Comparison of ENCODE assay signal across 24 cellular contexts in the genomic region with DNA sequence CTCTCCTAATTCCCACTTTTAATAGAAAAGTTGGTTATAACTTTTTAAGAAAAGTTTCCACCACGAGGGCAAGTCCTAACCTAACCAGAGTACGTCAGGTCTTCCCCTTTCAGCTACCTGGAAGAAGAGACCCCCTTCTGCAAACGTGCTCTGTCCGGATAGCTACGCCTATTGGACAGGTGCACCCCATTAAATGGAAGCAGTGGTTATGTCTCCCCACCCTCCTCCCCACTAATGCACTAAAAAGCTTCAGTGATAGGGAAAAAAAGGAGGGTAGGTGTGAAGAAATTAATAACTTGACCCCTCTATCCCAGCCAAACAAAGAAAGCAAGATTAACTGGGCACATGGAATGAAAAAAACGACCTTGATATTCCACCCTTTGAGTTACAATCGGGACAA. TPM values are rescaled to one million over a fixed set of nuclear protein-coding genes. Genes with fewer than 3 reads are reported as not detected.
DNase-seq lines count a peak whose midpoint lies in the region; ATAC-seq, FAIRE-seq and TF ChIP-seq lines count a peak whose summit lies in the region.
"Had no signal": no experiment of that assay in that cellular context is flagged by ENCODE, and none has a peak within 500 bp of the region (broad histone marks: within the 10 kb centered on the region; RNA-seq: fewer than 3 reads in every experiment).

No MANE protein-coding gene starts in this region.

- H3K27ac ChIP-seq in K562 (ENCODE audit: extremely low read depth, low read depth, low read length): no peak overlapping the region
- H3K27ac ChIP-seq in HepG2 (ENCODE audit: extremely low read length, insufficient read depth, low read length): no peak overlapping the region
- H3K27ac ChIP-seq in tibial nerve: peak overlapping the region in 3 of 4 donors; percentile 23 to 99 (median 98)

- POLR2A ChIA-PET in K562 (lab: Yijun Ruan, JAX): interaction anchor here (0.6 to 5.3 kb wide), 5 partner anchors 7 to 258 kb away, joined by 3 to 60 read pairs (median 3); a partner anchor contains a TSS
- POLR2A ChIA-PET in HepG2 (lab: Yijun Ruan, JAX): interaction anchor here (1.1 kb wide), 1 partner anchor 22 kb away, joined by 4 read pairs; no protein-coding TSS in a partner anchor

- peaks cover 26% of the 10 kb centered on the region for H3K9me1 ChIP-seq in K562 (ENCODE audit: control insufficient read depth, insufficient read depth, low read length)

- CTCF ChIA-PET in K562 (lab: Yijun Ruan, JAX; ENCODE audit: low intra/inter-chr PET ratio): no interaction called here
- CTCF ChIA-PET in HepG2 (lab: Yijun Ruan, JAX; ENCODE audit: low intra/inter-chr PET ratio, low total read pairs): no interaction called here

- intact Hi-C loops in K562 (cut with micrococcal nuclease): no loop called here
- intact Hi-C loops in HepG2 (cut with micrococcal nuclease; ENCODE audit: unreplicated experiment): no loop called here

- BruUV-seq in K562 (replicated peaks; lab: Mats Ljungman, UMichigan) (no TSS peak), HepG2 (replicated peaks; lab: Mats Ljungman, UMichigan) (no TSS peak)

- peaks cover 45% of the 10 kb centered on the region for H3K79me2 ChIP-seq in K562 (ENCODE audit: control insufficient read depth, insufficient read depth, low read length)
- H3K79me2 ChIP-seq in HepG2 (ENCODE audit: insufficient read depth, low read length): peaks cover 23% of the 10 kb centered on the region

- peaks cover 24% of the 10 kb centered on the region for H4K20me1 ChIP-seq in K562 (replicated peaks; ENCODE audit: control insufficient read depth, insufficient read depth, low read length)
- peaks cover 60% of the 10 kb centered on the region for H4K20me1 ChIP-seq in HepG2 (ENCODE audit: insufficient read depth, low read length)

- no peak for TF ChIP-seq EP300 in K562 (IDR thresholded peaks at IDR 0.05; ENCODE audit: low read length)
- no peak for TF ChIP-seq EP300 in HepG2 (IDR thresholded peaks at IDR 0.05; ENCODE audit: low read depth in 2 of 2, low read length in 2 of 2)
- no peak for TF ChIP-seq EP300 in HepG2 (CRISPR knock-in tag; IDR thresholded peaks at IDR 0.05; ENCODE audit: borderline replicate concordance)
- TF ChIP-seq EP300 in tibial nerve (IDR thresholded peaks at IDR 0.05): peak in 1 of 2 donors; percentile 64

- no peaks in the 10 kb centered on the region for H3K27me3 ChIP-seq in K562 (ENCODE audit: control insufficient read depth in 2 of 2, insufficient read depth in 2 of 2, low read length in 2 of 2)
- no peaks in the 10 kb centered on the region for H3K27me3 ChIP-seq in HepG2 (ENCODE audit: control insufficient read depth in 1 of 2, insufficient read depth in 2 of 2, low read length in 2 of 2)
- H3K27me3 ChIP-seq in tibial nerve: no peaks in the 10 kb centered on the region
- H3K27me3 ChIP-seq: BE2C had no signal

- TF ChIP-seq RAD21 in K562 (CRISPR knock-in tag; conservative IDR thresholded peaks at IDR 0.05 in 1 of 2, IDR thresholded peaks at IDR 0.05 in 1 of 2) (no peak), HepG2 (CRISPR knock-in tag; IDR thresholded peaks at IDR 0.05) (no peak)

- TF ChIP-seq POLR2A in K562 (conservative IDR thresholded peaks at IDR 0.05) (no peak), HepG2 (IDR thresholded peaks at IDR 0.05; ENCODE audit: insufficient read depth in 1 of 2, low read depth in 2 of 2, low read length in 2 of 2) (no peak; a peak in 1 of 4 replicates), tibial nerve (IDR thresholded peaks at IDR 0.05) (no peak)

- no peak overlapping the region for H3K4me2 ChIP-seq in K562 (ENCODE audit: insufficient read depth, low read length)
- no peak overlapping the region for H3K4me2 ChIP-seq in HepG2 (ENCODE audit: low read depth, low read length)

- no peaks in the 10 kb centered on the region for H3K9me3 ChIP-seq in K562 (replicated peaks; ENCODE audit: control insufficient read depth, insufficient read depth, low read depth, low read length)
- no peaks in the 10 kb centered on the region for H3K9me3 ChIP-seq in HepG2 (ENCODE audit: low read length)
- H3K9me3 ChIP-seq in tibial nerve: no peaks in the 10 kb centered on the region
- H3K9me3 ChIP-seq: BE2C had no signal

- H3K4me3 ChIP-seq in K562: no peak overlapping the region
- H3K4me3 ChIP-seq in HepG2 (replicated peaks in 1 of 3; ENCODE audit: insufficient read depth in 1 of 3, low read depth in 2 of 3, low read length in 3 of 3): no peak overlapping the region
- no peak overlapping the region for H3K4me3 ChIP-seq in tibial nerve

- in situ Hi-C loops in K562 (cut with MboI): no loop called here
- in situ Hi-C loops in HepG2 (cut with HindIII; ENCODE audit: extremely low pct_ligation_motif_present, low pct_unique_long_range_greater_than_20kb): no loop called here

- ATAC-seq in K562: no peak
- no peak for ATAC-seq in HepG2
- ATAC-seq: Right ventricle myocardium inferior had no signal

- H3K36me3 ChIP-seq in K562 (ENCODE audit: control insufficient read depth, insufficient read depth, low read length) (peaks cover 77% of the 10 kb centered on the region), HepG2 (replicated peaks in 1 of 2; ENCODE audit: control insufficient read depth in 1 of 2, insufficient read depth in 2 of 2, low read length in 2 of 2) (peaks cover 29 to 62% of the 10 kb centered on the region in 2 experiments), tibial nerve (peaks cover 20 to 83% (median 38%) of the 10 kb centered on the region in 3 donors)

- H3K4me1 ChIP-seq in K562 (replicated peaks in 1 of 2; ENCODE audit: control insufficient read depth in 2 of 2, insufficient read depth in 2 of 2, low read length in 2 of 2) (peaks cover 20 to 40% of the 10 kb centered on the region in 2 experiments; a peak in 4 of 5 replicates), HepG2 (ENCODE audit: insufficient read depth, low read length) (peaks cover 69% of the 10 kb centered on the region), tibial nerve (peaks cover 0 to 68% (median 11%) of the 10 kb centered on the region in 4 donors)
- H3K4me1 ChIP-seq: BE2C had no signal

- no peak for TF ChIP-seq CTCF in K562 (IDR thresholded peaks at IDR 0.05 in 2 of 3, conservative IDR thresholded peaks at IDR 0.05 in 1 of 3; ENCODE audit: insufficient read depth in 2 of 3, low read depth in 1 of 3, low read length in 3 of 3)
- TF ChIP-seq CTCF in HepG2 (CRISPR knock-in tag; IDR thresholded peaks at IDR 0.05): no peak
- no peak for TF ChIP-seq CTCF in tibial nerve (IDR thresholded peaks at IDR 0.05)

- DNase-seq in K562 (ENCODE audit: extremely low read depth in 1 of 4, low spot score in 3 of 4) (peak in 1 of 4 experiments; percentile 32), HepG2 (ENCODE audit: low spot score) (no peak), pons (ENCODE audit: low spot score) (peak; percentile 24), tibial nerve (ENCODE audit: low spot score in 2 of 2) (no peak), superior temporal gyrus (ENCODE audit: extremely low spot score) (no peak), NCI-H1092 (lab: John Stamatoyannopoulos, UW) (no peak)
- no peak for DNase-seq in activated CD4-positive, alpha-beta T cell treated with anti-CD3 and anti-CD28 coated beads for 4 hours
- DNase-seq: BE2C, EL, GF-D8, H7, IMR-90, NCI-H1694 treated with DMSO at 0.1 percent for 48 hours, NCI-H2081 treated with DMSO at 0.1 percent for 48 hours, NCI-H2171 treated with DMSO at 0.1 percent for 48 hours, NCI-H526 had no signal

- H2AFZ ChIP-seq in K562 (ENCODE audit: low read depth, low read length) (no peak overlapping the region), HepG2 (ENCODE audit: low read length) (no peak overlapping the region)

- 79% methylated on average over 7 of the region's 7 CpGs for WGBS in K562 (ENCODE audit: insufficient coverage, low coverage, missing lambda C conversion rate)
- 93% methylated on average over 7 of the region's 7 CpGs for WGBS in HepG2 (ENCODE audit: low lambda C conversion rate)
- WGBS in tibial nerve, 2 donors: 89 to 91% methylated on average over 7 of the region's 7 CpGs

- H3K9ac ChIP-seq in K562 (ENCODE audit: insufficient read depth in 1 of 2, low read depth in 2 of 2, low read length in 2 of 2) (no peak overlapping the region), HepG2 (ENCODE audit: insufficient read depth, low read depth, low read length) (no peak overlapping the region)

- FAIRE-seq in K562 (lab: Jason Lieb, UNC): no peak
- no peak for FAIRE-seq in HepG2 (lab: Jason Lieb, UNC)
- FAIRE-seq: D721Med, HTR-8/SVneo, RCC 7860 had no signal

RNA-seq across cellular contexts. Expression of a gene that starts 7.7 kb away (rescaled TPM):
- total RNA-seq in K562 (2011; cell fraction: chromatin; rRNA removed; ENCODE audit: low replicate concordance): 353 and 537 TPM in 2 replicates
- 306 and 377 TPM in 2 replicates for total RNA-seq in K562 (2011; cell fraction: nucleolus; rRNA removed)
- total RNA-seq in K562 (2011; cell fraction: nucleoplasm; rRNA removed): 320 and 329 TPM in 2 replicates
- total RNA-seq in K562 (2014; rRNA removed): 1,168 and 1,338 TPM in 2 replicates
- total RNA-seq in K562 (2014; rRNA removed; fragmentation: Illumina TruSeq; extraction: Trizol): 978 and 1,172 TPM in 2 replicates
- 1,097 and 1,128 TPM in 2 replicates for total RNA-seq in K562 (2015; rRNA removed; fragmentation: Illumina TruSeq; extraction: Trizol)
- total RNA-seq in K562 (2021): 1,495 and 1,708 TPM in 2 replicates
- polyA plus RNA-seq in K562 (2011; rRNA removed): 1,124 and 1,949 TPM in 2 replicates
- 1,419 and 1,471 TPM in 2 replicates for polyA plus RNA-seq in K562 (2011; cell fraction: cytosol; rRNA removed)
- polyA plus RNA-seq in K562 (2011; cell fraction: nucleus; rRNA removed): 1,593 and 1,917 TPM in 2 replicates
- polyA plus RNA-seq in K562 (2012): 978 and 1,541 TPM in 2 replicates
- 1,620 and 1,897 TPM in 2 replicates for polyA plus RNA-seq in K562 (2014; fragmentation: Illumina TruSeq; extraction: Trizol)
- polyA plus RNA-seq in K562 (2014; fragmentation: Nextera tagmentation; extraction: Ambion mirVana): 1,000 to 10,000 TPM; 3,526 to 4,222 TPM
- 1,054 and 1,088 TPM in 2 replicates for polyA plus RNA-seq in K562 (2014; rRNA removed)
- polyA minus RNA-seq in K562 (2011; rRNA and poly(A)+ RNA removed): 1,787 and 2,204 TPM in 2 replicates
- 1,505 and 2,135 TPM in 2 replicates for polyA minus RNA-seq in K562 (2011; cell fraction: cytosol; rRNA and poly(A)+ RNA removed)
- 254 and 603 TPM in 2 replicates for polyA minus RNA-seq in K562 (2011; cell fraction: nucleus; rRNA and poly(A)+ RNA removed)
- 827 and 909 TPM in 2 replicates for total RNA-seq in HepG2 (2016; rRNA removed; fragmentation: Illumina TruSeq; extraction: Trizol)
- total RNA-seq in HepG2 (2016; cell fraction: cytosol; rRNA removed; fragmentation: Illumina TruSeq; extraction: Trizol; ENCODE audit: low read depth): 302 and 314 TPM in 2 replicates
- 827 and 907 TPM in 2 replicates for total RNA-seq in HepG2 (2016; cell fraction: insoluble cytoplasmic fraction; rRNA removed; fragmentation: Illumina TruSeq; extraction: Trizol)
- 525 and 530 TPM in 2 replicates for total RNA-seq in HepG2 (2016; cell fraction: membrane; rRNA removed; fragmentation: Illumina TruSeq; extraction: Trizol)
- total RNA-seq in HepG2 (2016; cell fraction: nucleus; rRNA removed; fragmentation: Illumina TruSeq; extraction: Trizol): 383 and 412 TPM in 2 replicates
- polyA plus RNA-seq in HepG2 (2011; rRNA removed): 423 and 501 TPM in 2 replicates
- 374 and 406 TPM in 2 replicates for polyA plus RNA-seq in HepG2 (2011; cell fraction: cytosol; rRNA removed)
- polyA plus RNA-seq in HepG2 (2011; cell fraction: nucleus; rRNA removed): 417 and 464 TPM in 2 replicates
- 601 and 740 TPM in 2 replicates for polyA plus RNA-seq in HepG2 (2012)
- 207 and 236 TPM in 2 replicates for polyA plus RNA-seq in HepG2 (2016; cell fraction: cytosol; fragmentation: Illumina TruSeq; extraction: Trizol; ENCODE audit: low read depth)
- 748 and 770 TPM in 2 replicates for polyA plus RNA-seq in HepG2 (2016; cell fraction: insoluble cytoplasmic fraction; fragmentation: Illumina TruSeq; extraction: Trizol; ENCODE audit: low read depth)
- 234 and 236 TPM in 2 replicates for polyA plus RNA-seq in HepG2 (2016; cell fraction: membrane; fragmentation: Illumina TruSeq; extraction: Trizol; ENCODE audit: low read depth)
- polyA plus RNA-seq in HepG2 (2016; cell fraction: nucleus; fragmentation: Illumina TruSeq; extraction: Trizol; ENCODE audit: insufficient read depth, low read depth): 513 and 558 TPM in 2 replicates
- polyA minus RNA-seq in HepG2 (2011; rRNA and poly(A)+ RNA removed; ENCODE audit: low replicate concordance): 21.3 and 447 TPM in 2 replicates
- polyA minus RNA-seq in HepG2 (2011; cell fraction: cytosol; rRNA and poly(A)+ RNA removed): 472 and 515 TPM in 2 replicates
- 168 and 231 TPM in 2 replicates for polyA minus RNA-seq in HepG2 (2011; cell fraction: nucleus; rRNA and poly(A)+ RNA removed)
- over 10,000 TPM in 1 of 4 donors, 1,000 to 10,000 TPM in 3; 5,859 to 11,803 (median 7,908) TPM for total RNA-seq in tibial nerve
- total RNA-seq: OCI-LY7 had no signal

RNA-seq across cellular contexts. Expression of a gene that starts 16.5 kb away (rescaled TPM):
- total RNA-seq in K562 (2011; cell fraction: chromatin; rRNA removed; ENCODE audit: low replicate concordance): not detected in 2 replicates
- not detected in 2 replicates for total RNA-seq in K562 (2011; cell fraction: nucleolus; rRNA removed)
- total RNA-seq in K562 (2011; cell fraction: nucleoplasm; rRNA removed): not detected in 2 replicates
- total RNA-seq in K562 (2014; rRNA removed) (not detected in 2 replicates), K562 (2014; rRNA removed; fragmentation: Illumina TruSeq; extraction: Trizol) (not detected in 2 replicates), K562 (2015; rRNA removed; fragmentation: Illumina TruSeq; extraction: Trizol) (not detected in 2 replicates), K562 (2021) (not detected in 2 replicates), HepG2 (2016; rRNA removed; fragmentation: Illumina TruSeq; extraction: Trizol) (not detected in 2 replicates), tibial nerve (not detected)
- polyA plus RNA-seq in K562 (2011; rRNA removed) (not detected in 2 replicates), K562 (2014; fragmentation: Illumina TruSeq; extraction: Trizol) (not detected in 2 replicates), K562 (2014; fragmentation: Nextera tagmentation; extraction: Ambion mirVana) (not detected), K562 (2014; rRNA removed) (not detected in 2 replicates), HepG2 (2011; rRNA removed) (not detected in 2 replicates)
- not detected in 2 replicates for polyA plus RNA-seq in K562 (2011; cell fraction: cytosol; rRNA removed)
- not detected in 2 replicates for polyA plus RNA-seq in K562 (2011; cell fraction: nucleus; rRNA removed)
- polyA plus RNA-seq in K562 (2012): 0.10 TPM in 1 of 2 replicates, not detected in the other
- not detected in 2 replicates for polyA minus RNA-seq in K562 (2011; rRNA and poly(A)+ RNA removed)
- not detected in 2 replicates for polyA minus RNA-seq in K562 (2011; cell fraction: cytosol; rRNA and poly(A)+ RNA removed)
- polyA minus RNA-seq in K562 (2011; cell fraction: nucleus; rRNA and poly(A)+ RNA removed): not detected in 2 replicates
- not detected in 2 replicates for total RNA-seq in HepG2 (2016; cell fraction: cytosol; rRNA removed; fragmentation: Illumina TruSeq; extraction: Trizol; ENCODE audit: low read depth)
- total RNA-seq in HepG2 (2016; cell fraction: insoluble cytoplasmic fraction; rRNA removed; fragmentation: Illumina TruSeq; extraction: Trizol): not detected in 2 replicates
- total RNA-seq in HepG2 (2016; cell fraction: membrane; rRNA removed; fragmentation: Illumina TruSeq; extraction: Trizol): not detected in 2 replicates
- not detected in 2 replicates for total RNA-seq in HepG2 (2016; cell fraction: nucleus; rRNA removed; fragmentation: Illumina TruSeq; extraction: Trizol)
- not detected in 2 replicates for polyA plus RNA-seq in HepG2 (2011; cell fraction: cytosol; rRNA removed)
- polyA plus RNA-seq in HepG2 (2011; cell fraction: nucleus; rRNA removed): not detected in 2 replicates
- polyA plus RNA-seq in HepG2 (2012): not detected in 2 replicates
- polyA plus RNA-seq in HepG2 (2016; cell fraction: cytosol; fragmentation: Illumina TruSeq; extraction: Trizol; ENCODE audit: low read depth): not detected in 2 replicates
- not detected in 2 replicates for polyA plus RNA-seq in HepG2 (2016; cell fraction: insoluble cytoplasmic fraction; fragmentation: Illumina TruSeq; extraction: Trizol; ENCODE audit: low read depth)
- not detected in 2 replicates for polyA plus RNA-seq in HepG2 (2016; cell fraction: membrane; fragmentation: Illumina TruSeq; extraction: Trizol; ENCODE audit: low read depth)
- not detected in 2 replicates for polyA plus RNA-seq in HepG2 (2016; cell fraction: nucleus; fragmentation: Illumina TruSeq; extraction: Trizol; ENCODE audit: insufficient read depth, low read depth)
- polyA minus RNA-seq in HepG2 (2011; rRNA and poly(A)+ RNA removed; ENCODE audit: low replicate concordance): not detected in 2 replicates
- not detected in 2 replicates for polyA minus RNA-seq in HepG2 (2011; cell fraction: cytosol; rRNA and poly(A)+ RNA removed)
- not detected in 2 replicates for polyA minus RNA-seq in HepG2 (2011; cell fraction: nucleus; rRNA and poly(A)+ RNA removed)
- total RNA-seq: A673, H7, IMR-90, M059J, OCI-LY7, Right ventricle myocardium inferior, SK-MEL-5 had no signal
- polyA plus RNA-seq: IMR-90 had no signal

Comparison
In these comparisons a context has a peak if more than half of its experiments do, and no peak if none do; other contexts are left out.
1. H3K27ac ChIP-seq: peak in tibial nerve (3 of 4); none in K562 (single experiment) and HepG2 (single experiment).